ENCODE assay signal across 8 cellular contexts in the genomic region with DNA sequence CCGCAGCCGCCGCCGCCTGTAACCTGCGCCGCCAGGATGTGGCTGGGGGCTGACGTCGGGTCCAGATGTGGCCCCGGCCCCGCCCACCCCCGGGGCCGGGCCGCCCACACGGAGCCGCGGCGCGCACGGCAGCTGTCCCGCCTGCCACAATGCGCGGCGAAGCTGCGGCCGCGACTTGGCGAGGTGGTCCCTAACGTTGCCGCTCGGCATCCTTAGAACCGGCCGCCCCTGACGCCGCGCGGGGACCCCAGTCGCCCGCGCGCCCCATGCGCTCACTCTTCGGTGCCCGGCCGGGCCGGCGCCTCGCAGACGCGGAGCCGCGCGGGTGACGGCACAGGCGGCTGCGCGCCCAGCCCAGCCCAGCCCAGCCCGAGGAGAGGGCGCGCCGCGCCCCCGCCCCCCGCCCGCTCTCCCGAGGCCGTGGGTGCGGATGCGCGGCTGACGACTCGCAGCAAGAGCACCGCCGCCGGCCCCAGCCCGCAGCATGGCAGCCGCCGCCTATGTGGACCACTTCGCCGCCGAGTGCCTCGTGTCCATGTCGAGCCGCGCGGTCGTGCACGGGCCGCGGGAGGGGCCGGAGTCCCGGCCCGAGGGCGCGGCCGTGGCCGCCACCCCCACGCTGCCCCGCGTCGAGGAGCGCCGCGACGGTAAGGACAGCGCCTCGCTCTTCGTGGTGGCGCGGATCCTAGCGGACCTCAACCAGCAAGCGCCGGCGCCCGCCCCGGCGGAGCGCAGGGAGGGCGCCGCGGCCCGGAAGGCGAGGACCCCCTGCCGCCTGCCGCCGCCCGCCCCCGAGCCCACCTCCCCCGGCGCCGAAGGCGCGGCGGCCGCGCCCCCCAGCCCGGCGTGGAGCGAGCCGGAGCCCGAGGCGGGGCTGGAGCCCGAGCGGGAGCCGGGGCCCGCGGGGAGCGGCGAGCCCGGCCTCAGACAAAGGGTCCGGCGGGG. TPM values are rescaled to one million over a fixed set of nuclear protein-coding genes. Genes with fewer than 3 reads are reported as not detected.
DNase-seq lines count a peak whose midpoint lies in the region; ATAC-seq and TF ChIP-seq lines count a peak whose summit lies in the region.

A gene (plus strand): TSS at position 107 of the 945 bp plus-strand sequence. CDS start 378 bp downstream, at position 485.

- H3K4me3 ChIP-seq in SK-N-SH (ENCODE audit: low read depth in 2 of 2, low read length in 1 of 2) (peak within 1 kb of the TSS; percentile 81 to 85), astrocyte of the spinal cord (ENCODE audit: low read depth, low read length) (peak within 1 kb of the TSS; percentile 57), iPS-15b (ENCODE audit: low read depth, low read length) (peak within 1 kb of the TSS; percentile 68), skeletal muscle tissue (ENCODE audit: low read length in 3 of 3) (peak within 1 kb of the TSS; percentile 68 to 83 (median 82))

- H3K9ac ChIP-seq in SK-N-SH (peak within 1 kb of the TSS; percentile 93), iPS-15b (ENCODE audit: low read depth, low read length) (no peak within 1 kb of the TSS), skeletal muscle tissue (ENCODE audit: low read depth in 1 of 3, low read length in 3 of 3) (peak within 1 kb of the TSS; percentile 87 to 95 (median 92))

- CTCF ChIA-PET in SK-N-SH (lab: Yijun Ruan, JAX), result interaction anchor here (0.8 to 5.0 kb wide), 13 partner anchors 24 to 163 kb away, joined by 3 to 21 read pairs (median 4); no protein-coding TSS in a partner anchor

- peaks cover 5% of the 10 kb centered on the region for H3F3A ChIP-seq in SK-N-SH (replicated peaks; ENCODE audit: insufficient read depth)

- peaks cover 32% of the 10 kb centered on the region for H4K20me1 ChIP-seq in SK-N-SH (ENCODE audit: insufficient read depth)

- H3K27ac ChIP-seq in SK-N-SH (ENCODE audit: low read depth in 2 of 2, low read length in 1 of 2), result peak within 1 kb of the TSS; percentile 90 to 94
- H3K27ac ChIP-seq in skeletal muscle tissue (ENCODE audit: low read depth, low read length), result peak within 1 kb of the TSS; percentile 96

- peak within 1 kb of the TSS; percentile 88 for H2AFZ ChIP-seq in SK-N-SH (ENCODE audit: low read depth)

- TF ChIP-seq RAD21 in SK-N-SH (IDR thresholded peaks at IDR 0.05; ENCODE audit: low read length), result no peak

- in situ Hi-C loops in astrocyte of the spinal cord (cut with HindIII; ENCODE audit: low sequenced_read_pairs), result no loop called here

- H3K27me3 ChIP-seq in SK-N-SH (ENCODE audit: insufficient read depth) (no peaks in the 10 kb centered on the region), iPS-15b (ENCODE audit: control insufficient read depth, insufficient read depth, low read length) (peaks cover 17% of the 10 kb centered on the region), skeletal muscle tissue (ENCODE audit: control insufficient read depth in 3 of 3, insufficient read depth in 3 of 3, low read length in 3 of 3) (no peaks in the 10 kb centered on the region)

- peak; percentile 46 for ATAC-seq in HG03064 (IDR thresholded peaks at IDR 0.05; ENCODE audit: low read depth, unreplicated experiment)

- H3K36me3 ChIP-seq in SK-N-SH (replicated peaks in 1 of 2; ENCODE audit: control insufficient read depth in 1 of 2, insufficient read depth in 2 of 2, low read length in 1 of 2) (no peaks in the 10 kb centered on the region), iPS-15b (ENCODE audit: control insufficient read depth, insufficient read depth, low read length) (no peaks in the 10 kb centered on the region), skeletal muscle tissue (ENCODE audit: control insufficient read depth in 3 of 3, insufficient read depth in 3 of 3, low read length in 3 of 3) (peaks cover 0 to 3% (median 0%) of the 10 kb centered on the region in 3 donors)

- POLR2A ChIA-PET in SK-N-SH (lab: Yijun Ruan, JAX), result interaction anchor here (0.7 to 2.5 kb wide), 15 partner anchors 10 to 114 kb away, joined by 3 to 22 read pairs (median 7); no protein-coding TSS in a partner anchor

- H3K9me2 ChIP-seq in SK-N-SH, result no peaks in the 10 kb centered on the region

- no peak for TF ChIP-seq EP300 in SK-N-SH (IDR thresholded peaks at IDR 0.05; ENCODE audit: borderline replicate concordance in 1 of 2, low read depth in 1 of 2, low read length in 1 of 2)

- H3K79me2 ChIP-seq in SK-N-SH (ENCODE audit: insufficient read depth), result peaks cover 42% of the 10 kb centered on the region

- peaks cover 5 to 39% of the 10 kb centered on the region in 2 experiments; a peak in 2 of 4 replicates for H3K4me1 ChIP-seq in SK-N-SH (ENCODE audit: control insufficient read depth in 1 of 2, insufficient read depth in 2 of 2, low read depth in 1 of 2, low read length in 1 of 2)
- peaks cover 16% of the 10 kb centered on the region for H3K4me1 ChIP-seq in iPS-15b (ENCODE audit: control insufficient read depth, insufficient read depth, low read length)
- H3K4me1 ChIP-seq in skeletal muscle tissue (ENCODE audit: control insufficient read depth in 3 of 3, insufficient read depth in 3 of 3, low read length in 3 of 3), result peaks cover 39 to 46% (median 42%) of the 10 kb centered on the region in 3 donors

- peak within 1 kb of the TSS; percentile 98 for H3K4me2 ChIP-seq in SK-N-SH

- 3% methylated on average over 16 of the region's 151 CpGs for WGBS in SK-N-SH (ENCODE audit: low lambda C conversion rate)

- TF ChIP-seq CTCF in SK-N-SH (IDR thresholded peaks at IDR 0.05) (no peak), astrocyte of the spinal cord (IDR thresholded peaks at IDR 0.05; ENCODE audit: low read depth, low read length) (no peak)

- H3K9me3 ChIP-seq in SK-N-SH (no peaks in the 10 kb centered on the region), iPS-15b (ENCODE audit: control insufficient read depth, insufficient read depth, low read length) (no peaks in the 10 kb centered on the region), skeletal muscle tissue (ENCODE audit: control insufficient read depth in 3 of 3, low read length in 3 of 3) (no peaks in the 10 kb centered on the region)

- DNase-seq in stimulated activated CD8-positive, alpha-beta memory T cell treated with anti-CD3 and anti-CD28 coated beads, Interleukin-12 subunit alpha, Interleukin-12 subunit beta, amount 100 ng/mL, for 1 hour (ENCODE audit: low read depth), result peak; percentile 46
- DNase-seq in stimulated activated CD8-positive, alpha-beta memory T cell treated with anti-CD3 and anti-CD28 coated beads, Interleukin-4, amount 100 ng/mL, for 48 hours, result no peak
- DNase-seq in SK-N-SH (peak; percentile 82), astrocyte of the spinal cord (ENCODE audit: low read depth, low spot score) (peak; percentile 55), SHP77 treated with DMSO at 0.1 percent for 48 hours (lab: John Stamatoyannopoulos, UW) (no peak)

TF ChIP-seq in SK-N-SH, 30 proteins besides CTCF, POLR2A, EP300 and RAD21 (continues in another document):
- no peak for TF ChIP-seq ELF1 (IDR thresholded peaks at IDR 0.05)
- TF ChIP-seq, protein P1, sequence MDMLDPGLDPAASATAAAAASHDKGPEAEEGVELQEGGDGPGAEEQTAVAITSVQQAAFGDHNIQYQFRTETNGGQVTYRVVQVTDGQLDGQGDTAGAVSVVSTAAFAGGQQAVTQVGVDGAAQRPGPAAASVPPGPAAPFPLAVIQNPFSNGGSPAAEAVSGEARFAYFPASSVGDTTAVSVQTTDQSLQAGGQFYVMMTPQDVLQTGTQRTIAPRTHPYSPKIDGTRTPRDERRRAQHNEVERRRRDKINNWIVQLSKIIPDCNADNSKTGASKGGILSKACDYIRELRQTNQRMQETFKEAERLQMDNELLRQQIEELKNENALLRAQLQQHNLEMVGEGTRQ (IDR thresholded peaks at IDR 0.05; ENCODE audit: borderline replicate concordance, low read depth, low read length), result no peak
- no peak for TF ChIP-seq TCF12 (IDR thresholded peaks at IDR 0.05)
- TF ChIP-seq MXI1 (IDR thresholded peaks at IDR 0.05; ENCODE audit: low read depth, low read length), result peak; percentile 4; the same call in 1 of the 2 replicates
- TF ChIP-seq, protein P2, sequence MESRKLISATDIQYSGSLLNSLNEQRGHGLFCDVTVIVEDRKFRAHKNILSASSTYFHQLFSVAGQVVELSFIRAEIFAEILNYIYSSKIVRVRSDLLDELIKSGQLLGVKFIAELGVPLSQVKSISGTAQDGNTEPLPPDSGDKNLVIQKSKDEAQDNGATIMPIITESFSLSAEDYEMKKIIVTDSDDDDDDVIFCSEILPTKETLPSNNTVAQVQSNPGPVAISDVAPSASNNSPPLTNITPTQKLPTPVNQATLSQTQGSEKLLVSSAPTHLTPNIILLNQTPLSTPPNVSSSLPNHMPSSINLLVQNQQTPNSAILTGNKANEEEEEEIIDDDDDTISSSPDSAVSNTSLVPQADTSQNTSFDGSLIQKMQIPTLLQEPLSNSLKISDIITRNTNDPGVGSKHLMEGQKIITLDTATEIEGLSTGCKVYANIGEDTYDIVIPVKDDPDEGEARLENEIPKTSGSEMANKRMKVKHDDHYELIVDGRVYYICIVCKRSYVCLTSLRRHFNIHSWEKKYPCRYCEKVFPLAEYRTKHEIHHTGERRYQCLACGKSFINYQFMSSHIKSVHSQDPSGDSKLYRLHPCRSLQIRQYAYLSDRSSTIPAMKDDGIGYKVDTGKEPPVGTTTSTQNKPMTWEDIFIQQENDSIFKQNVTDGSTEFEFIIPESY (IDR thresholded peaks at IDR 0.05; ENCODE audit: borderline replicate concordance, low read depth), result no peak

RNA-seq across cellular contexts. Expression of the gene that starts here (rescaled TPM):
- polyA plus RNA-seq in SK-N-SH (2012; rRNA removed), result 7.1 and 8.6 TPM in 2 replicates
- polyA plus RNA-seq in SK-N-SH (2012; cell fraction: cytosol; rRNA removed), result 9.4 and 11.1 TPM in 2 replicates
- polyA plus RNA-seq in SK-N-SH (2012; cell fraction: nucleus; rRNA removed), result 7.4 and 9.3 TPM in 2 replicates
- total RNA-seq in skeletal muscle tissue, result 20.4 TPM

Comparison
In these comparisons a context has a peak if more than half of its experiments do, and no peak if none do; other contexts are left out.
1. DNase-seq: peak in stimulated activated CD8-positive, alpha-beta memory T cell treated with anti-CD3 and anti-CD28 coated beads, Interleukin-12 subunit alpha, Interleukin-12 subunit beta, amount 100 ng/mL, for 1 hour (single experiment), SK-N-SH (single experiment) and astrocyte of the spinal cord (single experiment); none in stimulated activated CD8-positive, alpha-beta memory T cell treated with anti-CD3 and anti-CD28 coated beads, Interleukin-4, amount 100 ng/mL, for 48 hours (single experiment) and SHP77 treated with DMSO at 0.1 percent for 48 hours (single experiment).
2. Peak in every context shown above with its lines, with median percentiles within 50 percentile points of each other: H3K4me3 ChIP-seq.